In genomic region chr5:179821298-179822058, GRCh38 we compare ENCODE assay signal across 8 cellular contexts. TPM values are rescaled to one million over a fixed set of nuclear protein-coding genes. Genes with fewer than 3 reads are reported as not detected.
DNase-seq lines count a peak whose midpoint lies in the region; ATAC-seq and TF ChIP-seq lines count a peak whose summit lies in the region.

No MANE protein-coding gene starts in this region.

- POLR2A ChIA-PET in A673 (lab: Charles Lee; ENCODE audit: low non-redundant PET) = interaction anchor here (0.8 kb wide), 1 partner anchor 198 kb away, joined by 3 read pairs; the partner anchor contains the start of gene HNRNPH1

- CTCF ChIA-PET in A673 (lab: Charles Lee) = no interaction called here

- peak overlapping the region; percentile 88 for H3K4me3 ChIP-seq in A673 (ENCODE audit: low read depth, low read length, poor library complexity, severe bottlenecking)
- H3K4me3 ChIP-seq in kidney epithelial cell (ENCODE audit: low read depth, low read length) = peak overlapping the region; percentile 95

- BruUV-seq in A673 (replicated peaks; lab: Mats Ljungman, UMichigan) = no TSS peak

- peaks cover 32% of the 10 kb centered on the region for H3K36me3 ChIP-seq in A673 (ENCODE audit: insufficient read depth, low read length, poor library complexity, severe bottlenecking)
- peaks cover 6% of the 10 kb centered on the region for H3K36me3 ChIP-seq in kidney epithelial cell (ENCODE audit: control insufficient read depth, insufficient read depth, low read length)

- no peaks in the 10 kb centered on the region for H3K27me3 ChIP-seq in A673 (replicated peaks; ENCODE audit: insufficient read depth, low read depth, low read length, poor library complexity)
- no peaks in the 10 kb centered on the region for H3K27me3 ChIP-seq in kidney epithelial cell (ENCODE audit: control insufficient read depth, insufficient read depth, low read length)

- 0 out of 2 replicates have a peak, but pooled peaks have one; percentile 9 for TF ChIP-seq CTCF in A673 (conservative IDR thresholded peaks at IDR 0.05; ENCODE audit: low read depth, low read length)
- no peak for TF ChIP-seq CTCF in kidney epithelial cell (IDR thresholded peaks at IDR 0.05; ENCODE audit: insufficient read depth, low read length, poor library complexity, severe bottlenecking)

- intact Hi-C loops in A673 (cut with micrococcal nuclease; ENCODE audit: unreplicated experiment) = loop anchor here (5.0 kb wide), 1 partner anchor 86 kb away; the partner anchor contains the start of gene TBC1D9B

- peaks cover 16% of the 10 kb centered on the region for H3K4me1 ChIP-seq in A673 (ENCODE audit: insufficient read depth, low read length, poor library complexity, severe bottlenecking)

- no peaks in the 10 kb centered on the region for H3K9me3 ChIP-seq in A673 (ENCODE audit: low read depth, low read length, poor library complexity, severe bottlenecking)

- peak overlapping the region; percentile 93 for H3K27ac ChIP-seq in A673 (ENCODE audit: low read depth, low read length, poor library complexity, severe bottlenecking)

- peak; percentile 48 for TF ChIP-seq POLR2A in GM18526 (IDR thresholded peaks at IDR 0.05; ENCODE audit: extremely low read depth, insufficient read length)

- peak; percentile 62 for DNase-seq in A673 (ENCODE audit: low spot score)
- peak; percentile 79 for DNase-seq in NCI-H2227 (lab: John Stamatoyannopoulos, UW; ENCODE audit: unreplicated experiment)
- peak; percentile 88 for DNase-seq in activated CD4-positive, CD25-positive, alpha-beta regulatory T cell treated with anti-CD3 and anti-CD28 coated beads, Interleukin-2, amount 50 U/mL, for 72 hours
- peak; percentile 92 for DNase-seq in cerebellum (ENCODE audit: low spot score)
- DNase-seq in kidney epithelial cell (ENCODE audit: low read depth) = peak; percentile 60
- peak; percentile 71 to 73 for DNase-seq in stimulated activated CD4-positive, alpha-beta T cell treated with anti-CD3 and anti-CD28 coated beads, Interleukin-15, amount 100 ng/mL, for 1 hour (ENCODE audit: low read depth in 1 of 2, low spot score in 1 of 2)

- ATAC-seq in HG03064 (IDR thresholded peaks at IDR 0.05; ENCODE audit: low read depth, unreplicated experiment) = peak; percentile 42

RNA-seq across cellular contexts. Expression of gene SQSTM1, which starts 0.8 kb away (rescaled TPM):
- total RNA-seq in A673 (2021) (84.1 and 105 TPM in 2 replicates), cerebellum (53.8 TPM), kidney epithelial cell (905 and 956 TPM in 2 replicates)

RNA-seq across cellular contexts. Expression of gene MGAT4B, which starts 14.8 kb away (rescaled TPM):
- total RNA-seq in A673 (2021) (59.5 and 63.9 TPM in 2 replicates), cerebellum (56.1 TPM), kidney epithelial cell (540 and 586 TPM in 2 replicates)

RNA-seq across cellular contexts. Expression of gene LTC4S, which starts 27.7 kb away (rescaled TPM):
- 0.58 and 1.5 TPM in 2 replicates for total RNA-seq in A673 (2021)
- 2.7 TPM for total RNA-seq in cerebellum
- 0.41 and 5.1 TPM in 2 replicates for total RNA-seq in kidney epithelial cell

RNA-seq across cellular contexts. Expression of gene MRNIP, which starts 37.1 kb away (rescaled TPM):
- 29.9 and 31.3 TPM in 2 replicates for total RNA-seq in A673 (2021)
- total RNA-seq in cerebellum = 33.9 TPM
- total RNA-seq in kidney epithelial cell = 18.7 and 25.7 TPM in 2 replicates

Comparison
In these comparisons a context has a peak if more than half of its experiments do, and no peak if none do; other contexts are left out.
1. Peak in every context shown above with its lines: DNase-seq, ATAC-seq, H3K4me3 ChIP-seq and H3K27ac ChIP-seq.